Comparison of ENCODE assay signal across 22 cellular contexts in genomic region chr12:130960787-130961186, GRCh38. TPM values are rescaled to one million over a fixed set of nuclear protein-coding genes. Genes with fewer than 3 reads are reported as not detected.
A peak's percentile ranks its signal among the peaks of the same experiment; 100 is the strongest.
DNase-seq lines count a peak whose midpoint lies in the region; ATAC-seq and TF ChIP-seq lines count a peak whose summit lies in the region.
"Had no signal": no experiment of that assay in that cellular context is flagged by ENCODE, and none has a peak within 500 bp of the region (broad histone marks: within the 10 kb centered on the region; RNA-seq: fewer than 3 reads in every experiment).

No MANE protein-coding gene starts in this region.

- TF ChIP-seq POLR2A in gastroesophageal sphincter (IDR thresholded peaks at IDR 0.05) (no peak), sigmoid colon (IDR thresholded peaks at IDR 0.05) (no peak)

- DNase-seq in right atrium auricular region (ENCODE audit: low spot score): no peak
- DNase-seq in left cardiac atrium: no peak
- DNase-seq in osteocyte (ENCODE audit: extremely low spot score, unreplicated experiment): peak; percentile 53
- DNase-seq in sigmoid colon: no peak
- no peak for DNase-seq in aorta
- no peak for DNase-seq in NCI-H1930 (lab: John Stamatoyannopoulos, UW)
- DNase-seq: ACHN; BE2C; C1 segment of cervical spinal cord; CD4-positive, CD25-positive, alpha-beta regulatory T cell; CD8-positive, alpha-beta memory T cell; COR-L47; DMS 273 treated with DMSO at 0.1 percent for 48 hours; DMS53; DND-41; EL; GM23248 had no signal

- TF ChIP-seq EP300 in gastroesophageal sphincter (IDR thresholded peaks at IDR 0.05) (no peak), sigmoid colon (IDR thresholded peaks at IDR 0.05) (no peak)

- H3K27ac Mint-ChIP-seq in osteocyte (ENCODE audit: unreplicated experiment): no peak overlapping the region
- H3K27ac Mint-ChIP-seq: CD8-positive, alpha-beta memory T cell had no signal

- H3K9me3 Mint-ChIP-seq in osteocyte (ENCODE audit: unreplicated experiment): no peaks in the 10 kb centered on the region
- H3K9me3 Mint-ChIP-seq: CD8-positive, alpha-beta memory T cell had no signal

- TF ChIP-seq CTCF in right atrium auricular region (IDR thresholded peaks at IDR 0.05) (no peak), gastroesophageal sphincter (IDR thresholded peaks at IDR 0.05) (no peak), osteocyte (IDR thresholded peaks at IDR 0.05) (no peak), sigmoid colon (IDR thresholded peaks at IDR 0.05) (no peak)

- no peak overlapping the region for H3K4me3 Mint-ChIP-seq in osteocyte (ENCODE audit: unreplicated experiment)
- H3K4me3 Mint-ChIP-seq: CD4-positive, CD25-positive, alpha-beta regulatory T cell; CD8-positive, alpha-beta memory T cell had no signal

- intact Hi-C loops in left cardiac atrium (cut with DNase I): no loop called here
- intact Hi-C loops in sigmoid colon (cut with DNase I): no loop called here
- intact Hi-C loops in aorta (cut with DNase I): no loop called here

- H3K4me1 ChIP-seq in right atrium auricular region (peaks cover 0 to 63% of the 10 kb centered on the region in 2 donors), gastroesophageal sphincter (peaks cover 0 to 47% (median 6%) of the 10 kb centered on the region in 3 donors), sigmoid colon (peaks cover 0 to 44% (median 18%) of the 10 kb centered on the region in 4 donors), aorta (ENCODE audit: control insufficient read depth in 1 of 2, insufficient read depth in 2 of 2, low read length in 2 of 2) (no peaks in the 10 kb centered on the region)
- H3K4me1 ChIP-seq: BE2C, HAP-1 had no signal

- H3K27ac ChIP-seq in right atrium auricular region: peak overlapping the region; percentile 80 to 90
- peak overlapping the region in 3 of 4 donors; percentile 67 to 72 (median 67) for H3K27ac ChIP-seq in gastroesophageal sphincter
- peak overlapping the region; percentile 63 to 78 (median 74) for H3K27ac ChIP-seq in sigmoid colon
- H3K27ac ChIP-seq in aorta (ENCODE audit: low read depth in 1 of 2, low read length in 2 of 2): no peak overlapping the region
- H3K27ac ChIP-seq: GM23248 had no signal

- no peaks in the 10 kb centered on the region for H3K9me3 ChIP-seq in right atrium auricular region
- no peaks in the 10 kb centered on the region for H3K9me3 ChIP-seq in gastroesophageal sphincter
- no peaks in the 10 kb centered on the region for H3K9me3 ChIP-seq in sigmoid colon
- H3K9me3 ChIP-seq in aorta (ENCODE audit: control insufficient read depth, low read length): no peaks in the 10 kb centered on the region
- H3K9me3 ChIP-seq: HAP-1 had no signal

- no peaks in the 10 kb centered on the region for H3K36me3 Mint-ChIP-seq in osteocyte (ENCODE audit: unreplicated experiment)
- H3K36me3 Mint-ChIP-seq: CD4-positive, CD25-positive, alpha-beta regulatory T cell; CD8-positive, alpha-beta memory T cell had no signal

- no peak for ATAC-seq in left cardiac atrium
- no peak for ATAC-seq in gastroesophageal sphincter
- no peak for ATAC-seq in GM21360 (IDR thresholded peaks at IDR 0.05; ENCODE audit: unreplicated experiment)
- no peak for ATAC-seq in aorta (ENCODE audit: low FRiP score)
- ATAC-seq: GM12878, HepG2 had no signal

- WGBS in gastroesophageal sphincter (ENCODE audit: low coverage in 1 of 2), 2 donors: 81 to 92% methylated on average over 7 to 8 of the region's 8 CpGs
- WGBS in sigmoid colon, 2 donors: 82 to 89% methylated on average over 8 of the region's 8 CpGs
- WGBS in aorta, 2 donors: 86 to 88% methylated on average over 8 of the region's 8 CpGs

- peaks cover 2% of the 10 kb centered on the region for H3K4me1 Mint-ChIP-seq in osteocyte (ENCODE audit: unreplicated experiment)
- H3K4me1 Mint-ChIP-seq: CD8-positive, alpha-beta memory T cell had no signal

- H3K36me3 ChIP-seq in right atrium auricular region (peaks cover 35% of the 10 kb centered on the region), gastroesophageal sphincter (peaks cover 0 to 3% of the 10 kb centered on the region in 2 donors), sigmoid colon (no peaks in the 10 kb centered on the region), aorta (ENCODE audit: control insufficient read depth in 1 of 2, insufficient read depth in 2 of 2, low read length in 1 of 2) (no peaks in the 10 kb centered on the region)
- H3K36me3 ChIP-seq: BE2C, HAP-1 had no signal

- H3K27me3 ChIP-seq in right atrium auricular region (no peaks in the 10 kb centered on the region), gastroesophageal sphincter (no peaks in the 10 kb centered on the region), sigmoid colon (no peaks in the 10 kb centered on the region), aorta (ENCODE audit: control insufficient read depth in 1 of 2, insufficient read depth in 2 of 2, low read length in 1 of 2) (no peaks in the 10 kb centered on the region)
- H3K27me3 ChIP-seq: BE2C had no signal

- H3K4me3 ChIP-seq in right atrium auricular region (no peak overlapping the region), gastroesophageal sphincter (no peak overlapping the region), sigmoid colon (no peak overlapping the region), aorta (ENCODE audit: low read length in 2 of 2) (no peak overlapping the region)
- H3K4me3 ChIP-seq: GM12878, GM23248, HAP-1 had no signal

- peaks cover 5% of the 10 kb centered on the region for H3K27me3 Mint-ChIP-seq in osteocyte (ENCODE audit: unreplicated experiment)

RNA-seq across cellular contexts. Expression of gene ADGRD1, which starts 7.1 kb away (rescaled TPM):
- total RNA-seq in right atrium auricular region (100 to 1,000 TPM; 120 to 168 TPM), left cardiac atrium (100 to 1,000 TPM; 143 to 254 TPM), gastroesophageal sphincter (10 to 100 TPM; 19.1 to 43.4 (median 31.3) TPM), osteocyte (1.0 and 1.5 TPM in 2 replicates), sigmoid colon (10 to 100 TPM in 3 of 4 donors, 1 to 10 TPM in 1; 7.2 to 22.5 (median 14.2) TPM), aorta (10 to 100 TPM; 59.2 to 97.6 TPM)
- polyA plus RNA-seq in sigmoid colon (1 to 10 TPM in 2 of 3 donors, under 1 TPM in 1; 0.46 to 3.8 (median 3.0) TPM), aorta (1 to 10 TPM; 2.1 to 2.9 TPM)
- total RNA-seq: CD4-positive, CD25-positive, alpha-beta regulatory T cell had no signal
- polyA plus RNA-seq: CD8-positive, alpha-beta memory T cell had no signal

Comparison
In these comparisons a context has a peak if more than half of its experiments do, and no peak if none do; other contexts are left out.
1. H3K27ac ChIP-seq: peak in right atrium auricular region (2 of 2), gastroesophageal sphincter (3 of 4) and sigmoid colon (4 of 4); none in aorta (0 of 2).